2 cellular contexts compared by ENCODE assay signal in the genomic region with DNA sequence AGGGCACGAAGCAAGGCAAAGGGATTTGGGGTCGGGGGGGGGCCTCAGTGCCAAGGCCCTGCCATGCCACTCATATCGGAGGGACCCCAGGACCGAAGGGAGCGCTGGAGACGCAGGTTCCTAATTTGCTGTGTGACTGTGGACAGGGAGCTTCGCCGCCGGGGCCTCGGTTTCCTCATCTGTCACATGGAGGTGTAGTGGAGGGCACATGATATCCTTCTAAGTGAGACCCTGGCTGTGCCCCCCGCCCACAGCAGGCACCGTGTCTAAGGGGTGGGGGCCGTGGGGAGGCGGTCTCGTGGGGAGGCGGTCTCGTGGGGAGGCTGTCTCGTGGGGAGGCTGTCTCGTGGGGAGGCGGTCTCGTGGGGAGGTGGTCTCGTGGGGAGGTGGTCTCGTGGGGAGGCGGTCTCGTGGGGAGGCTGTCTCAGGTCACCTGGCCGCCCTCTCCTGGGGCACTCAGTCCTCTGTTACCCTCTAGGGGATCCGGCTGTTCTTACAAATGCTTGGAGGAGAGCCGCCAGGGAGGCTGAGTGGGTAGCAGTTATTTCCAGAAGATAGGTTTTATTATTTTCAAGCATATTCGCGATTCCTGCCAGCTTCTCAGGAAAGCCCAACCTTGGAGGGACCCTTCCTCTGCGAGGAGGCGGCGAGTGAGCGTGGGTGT.
TF ChIP-seq lines count a peak whose summit lies in the region.

No MANE protein-coding gene starts in this region.

TF ChIP-seq in H1, 55 proteins besides CTCF, POLR2A, EP300 and RAD21:
- TF ChIP-seq ASH2L (IDR thresholded peaks at IDR 0.05; ENCODE audit: low read length) (no peak), CBX8 (IDR thresholded peaks at IDR 0.05; ENCODE audit: borderline replicate concordance, low read depth, low read length) (no peak), RXRA (IDR thresholded peaks at IDR 0.05; ENCODE audit: insufficient read depth, low read depth, low read length) (no peak), SIX5 (IDR thresholded peaks at IDR 0.05; ENCODE audit: low read depth, low read length) (no peak), HDAC6 (IDR thresholded peaks at IDR 0.05; ENCODE audit: low read depth, low read length) (no peak), SAP30 (IDR thresholded peaks at IDR 0.05; ENCODE audit: insufficient read depth, insufficient replicate concordance, low read length) (no peak), JUN (IDR thresholded peaks at IDR 0.05; ENCODE audit: low read depth, low read length) (no peak), BCL11A (IDR thresholded peaks at IDR 0.05; ENCODE audit: low read depth in 2 of 2, low read length in 2 of 2) (no peak), CBX5 (IDR thresholded peaks at IDR 0.05; ENCODE audit: low read depth, low read length) (no peak), CHD1 (IDR thresholded peaks at IDR 0.05; ENCODE audit: low read depth, low read length) (no peak)
- TF ChIP-seq, protein P1, sequence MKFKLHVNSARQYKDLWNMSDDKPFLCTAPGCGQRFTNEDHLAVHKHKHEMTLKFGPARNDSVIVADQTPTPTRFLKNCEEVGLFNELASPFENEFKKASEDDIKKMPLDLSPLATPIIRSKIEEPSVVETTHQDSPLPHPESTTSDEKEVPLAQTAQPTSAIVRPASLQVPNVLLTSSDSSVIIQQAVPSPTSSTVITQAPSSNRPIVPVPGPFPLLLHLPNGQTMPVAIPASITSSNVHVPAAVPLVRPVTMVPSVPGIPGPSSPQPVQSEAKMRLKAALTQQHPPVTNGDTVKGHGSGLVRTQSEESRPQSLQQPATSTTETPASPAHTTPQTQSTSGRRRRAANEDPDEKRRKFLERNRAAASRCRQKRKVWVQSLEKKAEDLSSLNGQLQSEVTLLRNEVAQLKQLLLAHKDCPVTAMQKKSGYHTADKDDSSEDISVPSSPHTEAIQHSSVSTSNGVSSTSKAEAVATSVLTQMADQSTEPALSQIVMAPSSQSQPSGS (IDR thresholded peaks at IDR 0.05; ENCODE audit: low read length): no peak
TF ChIP-seq in H1: peak in this region for 0.

TF ChIP-seq in SK-N-SH, 30 proteins besides CTCF, POLR2A, EP300 and RAD21:
- TF ChIP-seq, protein P2, sequence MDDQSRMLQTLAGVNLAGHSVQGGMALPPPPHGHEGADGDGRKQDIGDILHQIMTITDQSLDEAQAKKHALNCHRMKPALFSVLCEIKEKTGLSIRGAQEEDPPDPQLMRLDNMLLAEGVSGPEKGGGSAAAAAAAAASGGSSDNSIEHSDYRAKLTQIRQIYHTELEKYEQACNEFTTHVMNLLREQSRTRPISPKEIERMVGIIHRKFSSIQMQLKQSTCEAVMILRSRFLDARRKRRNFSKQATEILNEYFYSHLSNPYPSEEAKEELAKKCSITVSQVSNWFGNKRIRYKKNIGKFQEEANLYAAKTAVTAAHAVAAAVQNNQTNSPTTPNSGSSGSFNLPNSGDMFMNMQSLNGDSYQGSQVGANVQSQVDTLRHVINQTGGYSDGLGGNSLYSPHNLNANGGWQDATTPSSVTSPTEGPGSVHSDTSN (IDR thresholded peaks at IDR 0.05): no peak
- TF ChIP-seq FOSL2 (IDR thresholded peaks at IDR 0.05; ENCODE audit: borderline replicate concordance, low read depth): no peak
- TF ChIP-seq TAF1 (IDR thresholded peaks at IDR 0.05; ENCODE audit: borderline replicate concordance, low read depth, low read length): no peak
- TF ChIP-seq RXRA (IDR thresholded peaks at IDR 0.05; ENCODE audit: borderline replicate concordance, low read depth): no peak
- TF ChIP-seq, protein P3, sequence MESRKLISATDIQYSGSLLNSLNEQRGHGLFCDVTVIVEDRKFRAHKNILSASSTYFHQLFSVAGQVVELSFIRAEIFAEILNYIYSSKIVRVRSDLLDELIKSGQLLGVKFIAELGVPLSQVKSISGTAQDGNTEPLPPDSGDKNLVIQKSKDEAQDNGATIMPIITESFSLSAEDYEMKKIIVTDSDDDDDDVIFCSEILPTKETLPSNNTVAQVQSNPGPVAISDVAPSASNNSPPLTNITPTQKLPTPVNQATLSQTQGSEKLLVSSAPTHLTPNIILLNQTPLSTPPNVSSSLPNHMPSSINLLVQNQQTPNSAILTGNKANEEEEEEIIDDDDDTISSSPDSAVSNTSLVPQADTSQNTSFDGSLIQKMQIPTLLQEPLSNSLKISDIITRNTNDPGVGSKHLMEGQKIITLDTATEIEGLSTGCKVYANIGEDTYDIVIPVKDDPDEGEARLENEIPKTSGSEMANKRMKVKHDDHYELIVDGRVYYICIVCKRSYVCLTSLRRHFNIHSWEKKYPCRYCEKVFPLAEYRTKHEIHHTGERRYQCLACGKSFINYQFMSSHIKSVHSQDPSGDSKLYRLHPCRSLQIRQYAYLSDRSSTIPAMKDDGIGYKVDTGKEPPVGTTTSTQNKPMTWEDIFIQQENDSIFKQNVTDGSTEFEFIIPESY (IDR thresholded peaks at IDR 0.05; ENCODE audit: borderline replicate concordance, low read depth): no peak
- TF ChIP-seq TEAD4 (IDR thresholded peaks at IDR 0.05; ENCODE audit: borderline replicate concordance, insufficient read depth): no peak
- TF ChIP-seq, protein P4, sequence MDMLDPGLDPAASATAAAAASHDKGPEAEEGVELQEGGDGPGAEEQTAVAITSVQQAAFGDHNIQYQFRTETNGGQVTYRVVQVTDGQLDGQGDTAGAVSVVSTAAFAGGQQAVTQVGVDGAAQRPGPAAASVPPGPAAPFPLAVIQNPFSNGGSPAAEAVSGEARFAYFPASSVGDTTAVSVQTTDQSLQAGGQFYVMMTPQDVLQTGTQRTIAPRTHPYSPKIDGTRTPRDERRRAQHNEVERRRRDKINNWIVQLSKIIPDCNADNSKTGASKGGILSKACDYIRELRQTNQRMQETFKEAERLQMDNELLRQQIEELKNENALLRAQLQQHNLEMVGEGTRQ (IDR thresholded peaks at IDR 0.05; ENCODE audit: borderline replicate concordance, low read depth, low read length): no peak
- TF ChIP-seq MXI1 (IDR thresholded peaks at IDR 0.05; ENCODE audit: low read depth, low read length): no peak
- no peak for TF ChIP-seq TCF12 (IDR thresholded peaks at IDR 0.05)
- no peak for TF ChIP-seq POLR2AphosphoS5 (IDR thresholded peaks at IDR 0.05; ENCODE audit: low read depth, low read length)
- no peak for TF ChIP-seq NFIC (IDR thresholded peaks at IDR 0.05; ENCODE audit: borderline replicate concordance)
- TF ChIP-seq ELF1 (IDR thresholded peaks at IDR 0.05): no peak
- no peak for TF ChIP-seq RCOR1 (IDR thresholded peaks at IDR 0.05; ENCODE audit: low read length)
- no peak for TF ChIP-seq CHD2 (IDR thresholded peaks at IDR 0.05; ENCODE audit: low read length, partially characterized antibody)
- TF ChIP-seq NRF1 (IDR thresholded peaks at IDR 0.05; ENCODE audit: low read depth, low read length): no peak
- TF ChIP-seq SIN3A (IDR thresholded peaks at IDR 0.05; ENCODE audit: borderline replicate concordance, low read depth, low read length): no peak
- TF ChIP-seq GATA2 (CRISPR knock-in tag; IDR thresholded peaks at IDR 0.05): no peak
- TF ChIP-seq, protein P5, sequence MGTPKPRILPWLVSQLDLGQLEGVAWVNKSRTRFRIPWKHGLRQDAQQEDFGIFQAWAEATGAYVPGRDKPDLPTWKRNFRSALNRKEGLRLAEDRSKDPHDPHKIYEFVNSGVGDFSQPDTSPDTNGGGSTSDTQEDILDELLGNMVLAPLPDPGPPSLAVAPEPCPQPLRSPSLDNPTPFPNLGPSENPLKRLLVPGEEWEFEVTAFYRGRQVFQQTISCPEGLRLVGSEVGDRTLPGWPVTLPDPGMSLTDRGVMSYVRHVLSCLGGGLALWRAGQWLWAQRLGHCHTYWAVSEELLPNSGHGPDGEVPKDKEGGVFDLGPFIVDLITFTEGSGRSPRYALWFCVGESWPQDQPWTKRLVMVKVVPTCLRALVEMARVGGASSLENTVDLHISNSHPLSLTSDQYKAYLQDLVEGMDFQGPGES (IDR thresholded peaks at IDR 0.05; ENCODE audit: low read depth, low read length): no peak
- no peak for TF ChIP-seq JUND (IDR thresholded peaks at IDR 0.05)
- TF ChIP-seq RFX5 (IDR thresholded peaks at IDR 0.05; ENCODE audit: low read length): no peak
